In the genomic region with DNA sequence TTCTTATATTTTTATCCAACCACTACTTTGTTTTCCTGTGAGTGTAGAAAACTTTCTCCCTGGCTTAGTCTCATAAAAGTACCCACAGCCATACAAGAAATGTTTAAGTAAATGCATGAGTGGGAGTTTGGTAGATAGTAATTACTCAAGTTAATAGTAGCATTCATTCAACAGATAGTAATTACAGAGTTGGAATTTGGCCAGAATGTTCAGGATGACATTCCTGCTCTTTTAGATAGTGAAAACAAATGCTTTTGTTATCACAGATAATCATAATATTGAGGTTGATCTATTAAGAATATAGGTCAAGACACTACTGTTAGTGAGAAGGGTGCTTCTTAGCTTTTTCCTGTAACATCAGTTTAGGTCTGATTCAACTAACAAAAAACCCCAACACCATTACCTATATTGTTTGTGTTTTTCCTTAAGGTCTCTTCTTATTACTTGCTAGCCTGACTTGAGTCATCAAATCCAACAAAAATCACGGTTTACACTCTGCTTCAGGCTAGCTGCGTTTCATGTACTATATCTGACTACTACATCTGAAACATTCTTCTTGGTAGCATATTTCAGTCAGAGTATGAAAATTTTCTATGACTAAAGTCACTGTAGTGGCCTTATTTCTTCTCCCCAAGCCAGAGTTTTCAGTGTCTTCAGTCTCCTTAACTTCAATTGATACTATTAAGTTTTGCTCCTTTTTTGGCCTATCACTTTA, we compare ENCODE assay signal across 19 cellular contexts.
DNase-seq lines count a peak whose midpoint lies in the region; ATAC-seq, FAIRE-seq and TF ChIP-seq lines count a peak whose summit lies in the region.
"Had no signal": no experiment of that assay in that cellular context is flagged by ENCODE, and none has a peak within 500 bp of the region (broad histone marks: within the 10 kb centered on the region; RNA-seq: fewer than 3 reads in every experiment).

No MANE protein-coding gene starts in this region.

- no peaks in the 10 kb centered on the region for H3K79me2 ChIP-seq in neural progenitor cell (ENCODE audit: low read depth)
- H3K79me2 ChIP-seq: parathyroid adenoma had no signal

- no peaks in the 10 kb centered on the region for H3K27me3 Mint-ChIP-seq in T-helper 2 cell treated with Interferon-gamma antibody and Interleukin-4, amounts not matched to agents 5 μg/mL and 100 μg/mL, for 36 hours (ENCODE audit: low read depth)
- H3K27me3 Mint-ChIP-seq in CD14-positive monocyte (ENCODE audit: low read depth in 3 of 3): no peaks in the 10 kb centered on the region
- H3K27me3 Mint-ChIP-seq in neural progenitor cell (ENCODE audit: insufficient read depth, low read depth): no peaks in the 10 kb centered on the region
- H3K27me3 Mint-ChIP-seq: activated naive CD4-positive, alpha-beta T cell treated with anti-CD3 and anti-CD28 coated beads, Interleukin-2, amount 50 U/mL, for 24 hours; effector memory CD8-positive, alpha-beta T cell had no signal

- ATAC-seq in HG02571 (IDR thresholded peaks at IDR 0.05; ENCODE audit: unreplicated experiment): peak; percentile 66
- ATAC-seq: effector memory CD8-positive, alpha-beta T cell; left lung had no signal

- peaks cover 2% of the 10 kb centered on the region for H3K36me3 Mint-ChIP-seq in T-helper 2 cell treated with Interferon-gamma antibody and Interleukin-4, amounts not matched to agents 5 μg/mL and 100 μg/mL, for 36 hours (ENCODE audit: low read depth)
- peaks cover 0 to 5% of the 10 kb centered on the region in 2 donors for H3K36me3 Mint-ChIP-seq in CD14-positive monocyte
- H3K36me3 Mint-ChIP-seq in neural progenitor cell: peaks cover 4% of the 10 kb centered on the region

- H3K9me3 ChIP-seq in neural progenitor cell (ENCODE audit: low read depth): no peaks in the 10 kb centered on the region
- H3K9me3 ChIP-seq: left lung, stomach, vagina had no signal

- H3K36me3 ChIP-seq in neural progenitor cell: no peaks in the 10 kb centered on the region
- H3K36me3 ChIP-seq: left lung, stomach, vagina had no signal

- peaks cover 10% of the 10 kb centered on the region for H3K4me1 Mint-ChIP-seq in T-helper 2 cell treated with Interferon-gamma antibody and Interleukin-4, amounts not matched to agents 5 μg/mL and 100 μg/mL, for 36 hours (ENCODE audit: low read depth)
- H3K4me1 Mint-ChIP-seq in CD14-positive monocyte: no peaks in the 10 kb centered on the region
- H3K4me1 Mint-ChIP-seq in neural progenitor cell: no peaks in the 10 kb centered on the region

- H3K4me1 ChIP-seq in neural progenitor cell: no peaks in the 10 kb centered on the region
- H3K4me1 ChIP-seq: left lung, parathyroid adenoma, vagina had no signal

- intact Hi-C loops in CD14-positive monocyte (cut with micrococcal nuclease): no loop called here

- no peaks in the 10 kb centered on the region for H3K9me3 Mint-ChIP-seq in T-helper 2 cell treated with Interferon-gamma antibody and Interleukin-4, amounts not matched to agents 5 μg/mL and 100 μg/mL, for 36 hours
- no peaks in the 10 kb centered on the region for H3K9me3 Mint-ChIP-seq in CD14-positive monocyte
- H3K9me3 Mint-ChIP-seq in neural progenitor cell: no peaks in the 10 kb centered on the region
- H3K9me3 Mint-ChIP-seq: activated naive CD4-positive, alpha-beta T cell treated with anti-CD3 and anti-CD28 coated beads, Interleukin-2, amount 50 U/mL, for 24 hours; effector memory CD8-positive, alpha-beta T cell had no signal

- H3K9ac ChIP-seq in neural progenitor cell: no peak overlapping the region
- H3K9ac ChIP-seq: parathyroid adenoma had no signal

- H3K27ac ChIP-seq in neural progenitor cell: no peak overlapping the region
- H3K27ac ChIP-seq: left lung, parathyroid adenoma, stomach, vagina had no signal

- no peaks in the 10 kb centered on the region for H3F3A ChIP-seq in neural progenitor cell (ENCODE audit: low read depth)

- no peaks in the 10 kb centered on the region for H4K20me1 ChIP-seq in neural progenitor cell (ENCODE audit: low read depth)

- no peak overlapping the region for H3K4me3 ChIP-seq in neural progenitor cell
- H3K4me3 ChIP-seq: left lung, stomach, vagina had no signal

- H3K27me3 ChIP-seq in neural progenitor cell: no peaks in the 10 kb centered on the region
- H3K27me3 ChIP-seq: left lung, stomach, vagina had no signal

- peak; percentile 18 for FAIRE-seq in GM18507 (lab: Jason Lieb, UNC)
- FAIRE-seq: small intestine, TTC549 had no signal

- no peak overlapping the region for H2AFZ ChIP-seq in neural progenitor cell (replicated peaks)
- H2AFZ ChIP-seq: parathyroid adenoma had no signal

- DNase-seq in COLO829 (ENCODE audit: low spot score) (peak; percentile 25), GM18507 (ENCODE audit: extremely low spot score, insufficient read length, low read depth) (no peak), CD14-positive monocyte (ENCODE audit: low spot score) (no peak), SK-N-DZ (ENCODE audit: low spot score) (no peak), neural progenitor cell (ENCODE audit: low spot score) (no peak)
- peak; percentile 16 for DNase-seq in T-helper 2 cell treated with Interferon-gamma antibody and Interleukin-4, amounts not matched to agents 5 μg/mL and 100 μg/mL, for 36 hours (ENCODE audit: low spot score)
- DNase-seq in stimulated activated CD4-positive, alpha-beta T cell treated with anti-CD3 and anti-CD28 coated beads, Interleukin-2, amount 100 ng/mL, for 48 hours: no peak
- DNase-seq: AML-193; caudate nucleus; effector memory CD8-positive, alpha-beta T cell; left lung; NCI-H1105; small intestine; stomach had no signal

- TF ChIP-seq CTCF in CD14-positive monocyte (IDR thresholded peaks at IDR 0.05) (no peak), neural progenitor cell (IDR thresholded peaks at IDR 0.05) (no peak)

- no peak overlapping the region for H3K4me2 ChIP-seq in neural progenitor cell

- no peak overlapping the region for H3K27ac Mint-ChIP-seq in T-helper 2 cell treated with Interferon-gamma antibody and Interleukin-4, amounts not matched to agents 5 μg/mL and 100 μg/mL, for 36 hours
- no peak overlapping the region for H3K27ac Mint-ChIP-seq in CD14-positive monocyte
- no peak overlapping the region for H3K27ac Mint-ChIP-seq in neural progenitor cell
- H3K27ac Mint-ChIP-seq: activated naive CD4-positive, alpha-beta T cell treated with anti-CD3 and anti-CD28 coated beads, Interleukin-2, amount 50 U/mL, for 24 hours; effector memory CD8-positive, alpha-beta T cell had no signal

- H3K4me3 Mint-ChIP-seq in T-helper 2 cell treated with Interferon-gamma antibody and Interleukin-4, amounts not matched to agents 5 μg/mL and 100 μg/mL, for 36 hours: no peak overlapping the region
- H3K4me3 Mint-ChIP-seq in CD14-positive monocyte: no peak overlapping the region
- no peak overlapping the region for H3K4me3 Mint-ChIP-seq in neural progenitor cell
- H3K4me3 Mint-ChIP-seq: activated naive CD4-positive, alpha-beta T cell treated with anti-CD3 and anti-CD28 coated beads, Interleukin-2, amount 50 U/mL, for 24 hours; effector memory CD8-positive, alpha-beta T cell had no signal

Comparison
In these comparisons a context has a peak if more than half of its experiments do, and no peak if none do; other contexts are left out.
1. DNase-seq: peak in COLO829 (single experiment) and T-helper 2 cell treated with Interferon-gamma antibody and Interleukin-4, amounts not matched to agents 5 μg/mL and 100 μg/mL, for 36 hours (single experiment); none in GM18507 (single experiment), CD14-positive monocyte (single experiment), SK-N-DZ (single experiment), neural progenitor cell (single experiment) and stimulated activated CD4-positive, alpha-beta T cell treated with anti-CD3 and anti-CD28 coated beads, Interleukin-2, amount 100 ng/mL, for 48 hours (0 of 2).